ENCODE assay signal across 8 cellular contexts in genomic region chr17:17824119-17824779, GRCh38.
DNase-seq lines count a peak whose midpoint lies in the region; ATAC-seq lines count a peak whose summit lies in the region.

No MANE protein-coding gene starts in this region.

- H3K4me3 ChIP-seq in HUES48 (ENCODE audit: low read depth, low read length) (peak overlapping the region; percentile 46), adipocyte (ENCODE audit: low read length) (peak overlapping the region; percentile 77)

- ATAC-seq in HG02571 (IDR thresholded peaks at IDR 0.05; ENCODE audit: unreplicated experiment): no peak

- H3K4me1 ChIP-seq in HUES48 (ENCODE audit: control insufficient read depth, insufficient read depth, low read length): peaks cover 23% of the 10 kb centered on the region
- H3K4me1 ChIP-seq in adipocyte (ENCODE audit: control insufficient read depth, insufficient read depth, low read length): peaks cover 61% of the 10 kb centered on the region

- H3K27me3 ChIP-seq in HUES48 (ENCODE audit: control insufficient read depth, insufficient read depth, low read length) (peaks cover 12% of the 10 kb centered on the region; the same call in 1 of the 2 replicates), adipocyte (replicated peaks; ENCODE audit: control insufficient read depth, insufficient read depth, low read length) (no peaks in the 10 kb centered on the region), layer of hippocampus (ENCODE audit: control insufficient read depth, insufficient read depth, low read length) (no peaks in the 10 kb centered on the region)

- no peaks in the 10 kb centered on the region for H3K9me3 ChIP-seq in HUES48 (ENCODE audit: control insufficient read depth, insufficient read depth, low read length)
- H3K9me3 ChIP-seq in adipocyte (ENCODE audit: control insufficient read depth, low read length): no peaks in the 10 kb centered on the region

- peaks cover 6% of the 10 kb centered on the region; the same call in 1 of the 2 replicates for H3K36me3 ChIP-seq in HUES48 (ENCODE audit: control insufficient read depth, insufficient read depth, low read length)
- H3K36me3 ChIP-seq in adipocyte (ENCODE audit: control insufficient read depth, insufficient read depth, low read length, severe bottlenecking): peaks cover 27% of the 10 kb centered on the region

- H3K27ac ChIP-seq in HUES48 (ENCODE audit: low read depth, low read length) (peak overlapping the region; percentile 31), layer of hippocampus (ENCODE audit: low read depth, low read length) (peak overlapping the region; percentile 90)

- H3K9ac ChIP-seq in HUES48 (ENCODE audit: low read depth, low read length) (no peak overlapping the region), adipocyte (ENCODE audit: low read length) (peak overlapping the region; percentile 82)

- DNase-seq in NCI-H82 (lab: John Stamatoyannopoulos, UW) (peak; percentile 93), NCI-H82 treated with DMSO at 0.1 percent for 48 hours (lab: John Stamatoyannopoulos, UW; ENCODE audit: unreplicated experiment) (no peak), adipocyte (ENCODE audit: low read depth) (no peak), superior temporal gyrus (ENCODE audit: extremely low spot score) (peak; percentile 38), D341Med (ENCODE audit: low spot score) (no peak)

Comparison
In these comparisons a context has a peak if more than half of its experiments do, and no peak if none do; other contexts are left out.
1. DNase-seq: peak in NCI-H82 (single experiment) and superior temporal gyrus (single experiment); none in NCI-H82 treated with DMSO at 0.1 percent for 48 hours (single experiment), adipocyte (single experiment) and D341Med (single experiment).